ENCODE assay signal across 8 cellular contexts in the genomic region with DNA sequence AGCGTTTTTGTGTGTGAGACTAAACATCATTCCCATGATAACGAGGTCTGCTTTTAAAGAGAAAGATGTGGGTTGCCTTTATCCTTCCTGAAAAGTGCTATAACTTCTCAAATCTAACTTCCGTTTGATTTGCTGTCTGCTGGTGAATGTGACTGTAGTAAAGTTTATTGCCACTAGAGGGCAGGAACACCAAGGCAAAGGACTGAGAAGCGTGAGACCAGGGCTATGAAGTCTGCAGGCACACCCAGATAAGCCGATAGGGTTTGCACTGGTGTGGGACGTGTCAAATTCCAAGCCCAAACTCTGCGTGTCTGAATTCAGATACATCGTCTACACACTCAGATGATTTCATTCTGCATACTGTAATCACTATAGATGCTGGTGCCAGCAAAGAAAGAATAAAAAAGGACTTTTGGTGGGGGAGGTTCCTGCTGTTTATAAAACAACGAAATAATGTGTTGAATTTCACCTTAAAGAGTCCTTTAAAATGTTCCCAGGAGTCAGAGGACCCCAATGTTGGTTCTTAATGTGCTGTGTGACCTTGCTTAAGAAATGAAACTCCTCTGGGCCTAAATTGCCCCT.
DNase-seq lines count a peak whose midpoint lies in the region; TF ChIP-seq lines count a peak whose summit lies in the region.

No MANE protein-coding gene starts in this region.

- peak overlapping the region; percentile 81 for H3K27ac Mint-ChIP-seq in activated T-helper 2 cell treated with anti-CD3 and anti-CD28 coated beads, Interferon-gamma antibody, Interleukin-2, Interleukin-4, amounts not matched to agents 10 μg/mL and 5 μg/mL and 100 μg/mL, durations not matched to agents 14 hours and 24 hours and 36 hours

- peak overlapping the region; percentile 19; the same call in 1 of the 2 replicates for H3K9ac ChIP-seq in GM23248

- H3K36me3 Mint-ChIP-seq in activated T-helper 2 cell treated with anti-CD3 and anti-CD28 coated beads, Interferon-gamma antibody, Interleukin-2, Interleukin-4, amounts not matched to agents 10 μg/mL and 5 μg/mL and 100 μg/mL, durations not matched to agents 14 hours and 24 hours and 36 hours (ENCODE audit: low read depth), result no peaks in the 10 kb centered on the region

- H2AFZ ChIP-seq in GM23248, result peak overlapping the region; percentile 62; the same call in 1 of the 2 replicates

- H3K4me2 ChIP-seq in GM23248 (ENCODE audit: unreplicated experiment), result peak overlapping the region; percentile 64

- TF ChIP-seq POLR2A in vagina (IDR thresholded peaks at IDR 0.05), result no peak

- H3K9me3 Mint-ChIP-seq in activated T-helper 2 cell treated with anti-CD3 and anti-CD28 coated beads, Interferon-gamma antibody, Interleukin-2, Interleukin-4, amounts not matched to agents 10 μg/mL and 5 μg/mL and 100 μg/mL, durations not matched to agents 14 hours and 24 hours and 36 hours, result no peaks in the 10 kb centered on the region

- intact Hi-C loops in activated T-helper 2 cell treated with anti-CD3 and anti-CD28 coated beads, Interferon-gamma antibody, Interleukin-2, Interleukin-4, amounts not matched to agents 10 μg/mL and 5 μg/mL and 100 μg/mL, durations not matched to agents 14 hours and 24 hours and 36 hours (cut with micrococcal nuclease), result loop anchor here (1.0 to 10.0 kb wide), 7 partner anchors 16 to 1038 kb away; a partner anchor contains a TSS
- intact Hi-C loops in vagina (cut with DNase I), result no loop called here

- WGBS in GM23248 (ENCODE audit: low coverage in 1 of 2, low lambda C conversion rate in 2 of 2, missing lambda C conversion rate in 2 of 2), 2 experiments, result 12 to 13% methylated on average over 9 of the region's 9 CpGs

- H3K36me3 ChIP-seq in GM23248 (ENCODE audit: low read depth) (no peaks in the 10 kb centered on the region), KOPT-K1 (ENCODE audit: insufficient read depth, low read length) (no peaks in the 10 kb centered on the region), vagina (no peaks in the 10 kb centered on the region)

- in situ Hi-C loops in GM23248 (cut with MboI), result no loop called here

- H3K27ac ChIP-seq in GM23248 (no peak overlapping the region), KOPT-K1 (ENCODE audit: low read depth, low read length, poor library complexity, severe bottlenecking) (peak overlapping the region; percentile 89), vagina (no peak overlapping the region)

- H4K20me1 ChIP-seq in GM23248 (ENCODE audit: insufficient read depth), result no peaks in the 10 kb centered on the region

- peak; percentile 89 for DNase-seq in GM03348 (ENCODE audit: low spot score)
- DNase-seq in GM23248, result peak; percentile 93
- DNase-seq in RPMI7951 (ENCODE audit: low read depth), result peak; percentile 81
- peak; percentile 70 for DNase-seq in activated T-helper 2 cell treated with anti-CD3 and anti-CD28 coated beads, Interferon-gamma antibody, Interleukin-2, Interleukin-4, amounts not matched to agents 10 μg/mL and 5 μg/mL and 100 μg/mL, durations not matched to agents 14 hours and 24 hours and 36 hours (ENCODE audit: low spot score)
- DNase-seq in fibroblast of the conjunctiva (ENCODE audit: low read depth), result peak; percentile 69
- peak; percentile 41 for DNase-seq in occipital lobe (lab: John Stamatoyannopoulos, UW)
- no peak for DNase-seq in vagina (ENCODE audit: extremely low spot score in 2 of 2)

- H3F3A ChIP-seq in GM23248 (ENCODE audit: insufficient read depth), result no peaks in the 10 kb centered on the region

- H3K4me3 ChIP-seq in GM23248 (no peak overlapping the region), vagina (no peak overlapping the region)

- no peaks in the 10 kb centered on the region for H3K9me3 ChIP-seq in GM23248 (ENCODE audit: low read depth)
- no peaks in the 10 kb centered on the region for H3K9me3 ChIP-seq in KOPT-K1 (ENCODE audit: insufficient read depth, low read length, poor library complexity, severe bottlenecking)
- no peaks in the 10 kb centered on the region for H3K9me3 ChIP-seq in vagina

- no peaks in the 10 kb centered on the region for H3K27me3 Mint-ChIP-seq in activated T-helper 2 cell treated with anti-CD3 and anti-CD28 coated beads, Interferon-gamma antibody, Interleukin-2, Interleukin-4, amounts not matched to agents 10 μg/mL and 5 μg/mL and 100 μg/mL, durations not matched to agents 14 hours and 24 hours and 36 hours (ENCODE audit: low read depth)

- H3K4me3 Mint-ChIP-seq in activated T-helper 2 cell treated with anti-CD3 and anti-CD28 coated beads, Interferon-gamma antibody, Interleukin-2, Interleukin-4, amounts not matched to agents 10 μg/mL and 5 μg/mL and 100 μg/mL, durations not matched to agents 14 hours and 24 hours and 36 hours (ENCODE audit: low read depth), result peak overlapping the region; percentile 14

- peak; percentile 43 to 84 (median 69) for TF ChIP-seq CTCF in vagina (IDR thresholded peaks at IDR 0.05)

- H3K79me2 ChIP-seq in GM23248 (ENCODE audit: insufficient read depth), result no peaks in the 10 kb centered on the region

- H3K4me1 ChIP-seq in GM23248 (ENCODE audit: insufficient read depth), result peaks cover 20% of the 10 kb centered on the region
- H3K4me1 ChIP-seq in vagina, result no peaks in the 10 kb centered on the region

- no peaks in the 10 kb centered on the region for H3K9me2 ChIP-seq in GM23248 (ENCODE audit: insufficient read depth)

- H3K27me3 ChIP-seq in GM23248 (replicated peaks; ENCODE audit: insufficient read depth) (peaks cover 18% of the 10 kb centered on the region), vagina (no peaks in the 10 kb centered on the region)

- H3K4me1 Mint-ChIP-seq in activated T-helper 2 cell treated with anti-CD3 and anti-CD28 coated beads, Interferon-gamma antibody, Interleukin-2, Interleukin-4, amounts not matched to agents 10 μg/mL and 5 μg/mL and 100 μg/mL, durations not matched to agents 14 hours and 24 hours and 36 hours (ENCODE audit: low read depth), result peaks cover 59% of the 10 kb centered on the region

Comparison
In these comparisons a context has a peak if more than half of its experiments do, and no peak if none do; other contexts are left out.
1. DNase-seq: peak in GM03348 (single experiment), GM23248 (single experiment), RPMI7951 (single experiment), activated T-helper 2 cell treated with anti-CD3 and anti-CD28 coated beads, Interferon-gamma antibody, Interleukin-2, Interleukin-4, amounts not matched to agents 10 μg/mL and 5 μg/mL and 100 μg/mL, durations not matched to agents 14 hours and 24 hours and 36 hours (single experiment), fibroblast of the conjunctiva (single experiment) and occipital lobe (single experiment); none in vagina (0 of 2).